Comparison of ENCODE assay signal across 13 cellular contexts in genomic region chr3:13932578-13933295, GRCh38. TPM values are rescaled to one million over a fixed set of nuclear protein-coding genes. Genes with fewer than 3 reads are reported as not detected.
DNase-seq lines count a peak whose midpoint lies in the region; ATAC-seq and TF ChIP-seq lines count a peak whose summit lies in the region.
"Had no signal": no experiment of that assay in that cellular context is flagged by ENCODE, and none has a peak within 500 bp of the region (broad histone marks: within the 10 kb centered on the region; RNA-seq: fewer than 3 reads in every experiment).

No MANE protein-coding gene starts in this region.

- H3K27me3 ChIP-seq in upper lobe of left lung: no peaks in the 10 kb centered on the region
- no peaks in the 10 kb centered on the region for H3K27me3 ChIP-seq in mesendoderm (ENCODE audit: insufficient read depth, low read length, poor library complexity)

- no peak for TF ChIP-seq POLR2A in upper lobe of left lung (IDR thresholded peaks at IDR 0.05)

- peaks cover 0 to 8% (median 1%) of the 10 kb centered on the region in 4 donors for H3K4me1 ChIP-seq in upper lobe of left lung
- H3K4me1 ChIP-seq in mesendoderm (ENCODE audit: control insufficient read depth, low read depth, low read length): no peaks in the 10 kb centered on the region

- H3K36me3 ChIP-seq in upper lobe of left lung (no peaks in the 10 kb centered on the region), mesendoderm (ENCODE audit: control insufficient read depth, insufficient read depth, low read length) (no peaks in the 10 kb centered on the region)

- peaks cover 8% of the 10 kb centered on the region for H3K36me3 Mint-ChIP-seq in activated naive CD4-positive, alpha-beta T cell treated with anti-CD3 and anti-CD28 coated beads, Interleukin-2, amount 50 U/mL, for 24 hours
- no peaks in the 10 kb centered on the region for H3K36me3 Mint-ChIP-seq in central memory CD8-positive, alpha-beta T cell (ENCODE audit: insufficient read depth)
- peaks cover 2 to 20% of the 10 kb centered on the region in 2 donors for H3K36me3 Mint-ChIP-seq in naive B cell

- no peak overlapping the region for H3K9ac ChIP-seq in mesendoderm (ENCODE audit: low read length)

- no peak for TF ChIP-seq CTCF in upper lobe of left lung (IDR thresholded peaks at IDR 0.05)

- H3K4me2 ChIP-seq in mesendoderm (ENCODE audit: low read length): no peak overlapping the region

- WGBS in upper lobe of left lung, 2 donors: 15 to 22% methylated on average over 25 to 54 of the region's 70 CpGs
- WGBS in mesendoderm (ENCODE audit: extremely low coverage, insufficient coverage, low lambda C conversion rate): no CpG with 5 or more reads among the region's 70 CpGs

- peak overlapping the region; percentile 18 for H3K27ac Mint-ChIP-seq in activated naive CD4-positive, alpha-beta T cell treated with anti-CD3 and anti-CD28 coated beads, Interleukin-2, amount 50 U/mL, for 24 hours
- H3K27ac Mint-ChIP-seq in central memory CD8-positive, alpha-beta T cell (ENCODE audit: low read depth): no peak overlapping the region
- H3K27ac Mint-ChIP-seq in naive B cell: no peak overlapping the region

- no peak overlapping the region for H2BK15ac ChIP-seq in mesendoderm (replicated peaks; ENCODE audit: low read depth)

- no peak overlapping the region for H2AK5ac ChIP-seq in mesendoderm (ENCODE audit: low read length)

- peak overlapping the region; percentile 86 for H3K4me3 Mint-ChIP-seq in activated naive CD4-positive, alpha-beta T cell treated with anti-CD3 and anti-CD28 coated beads, Interleukin-2, amount 50 U/mL, for 24 hours
- H3K4me3 Mint-ChIP-seq in central memory CD8-positive, alpha-beta T cell: peak overlapping the region; percentile 53
- H3K4me3 Mint-ChIP-seq in naive B cell: peak overlapping the region in 5 of 8 donors; percentile 28 to 75 (median 36)

- H3K79me1 ChIP-seq in mesendoderm (ENCODE audit: low read length): no peaks in the 10 kb centered on the region

- peaks cover 8% of the 10 kb centered on the region for H3K9me3 Mint-ChIP-seq in activated naive CD4-positive, alpha-beta T cell treated with anti-CD3 and anti-CD28 coated beads, Interleukin-2, amount 50 U/mL, for 24 hours
- peaks cover 7% of the 10 kb centered on the region for H3K9me3 Mint-ChIP-seq in central memory CD8-positive, alpha-beta T cell
- H3K9me3 Mint-ChIP-seq in naive B cell: peaks cover 9 to 31% (median 19%) of the 10 kb centered on the region in 7 donors

- no peak overlapping the region for H3K56ac ChIP-seq in mesendoderm (ENCODE audit: low read length)

- no peak for TF ChIP-seq EP300 in upper lobe of left lung (IDR thresholded peaks at IDR 0.05)

- H3K9me3 ChIP-seq in upper lobe of left lung: peaks cover 0 to 4% (median 0%) of the 10 kb centered on the region in 4 donors

- no peak overlapping the region for H4K8ac ChIP-seq in mesendoderm (ENCODE audit: low read depth, low read length)

- no peak overlapping the region for H3K4ac ChIP-seq in mesendoderm (ENCODE audit: low read depth, low read length)

- DNase-seq in activated naive CD4-positive, alpha-beta T cell treated with anti-CD3 and anti-CD28 coated beads, Interleukin-2, amount 50 U/mL, for 16 hours: no peak
- DNase-seq in central memory CD8-positive, alpha-beta T cell (ENCODE audit: low spot score in 2 of 2): no peak
- DNase-seq in naive B cell (no peak), upper lobe of left lung (peak in 1 of 2 donors; percentile 82), mesendoderm (no peak), hypothalamus (lab: John Stamatoyannopoulos, UW) (no peak)
- DNase-seq: C1 segment of cervical spinal cord; mesenchymal stem cell; NCI-H1436 treated with DMSO at 0.1 percent for 48 hours; RPMI8226; stimulated activated CD4-positive, alpha-beta T cell treated with anti-CD3 and anti-CD28 coated beads, Interleukin-4, amount 100 ng/mL, for 24 hours had no signal

- no peak overlapping the region for H2BK5ac ChIP-seq in mesendoderm (ENCODE audit: low read length)

- ATAC-seq in central memory CD8-positive, alpha-beta T cell (replicated peaks; ENCODE audit: extremely low read depth, poor library complexity, severe bottlenecking): no peak
- ATAC-seq in naive B cell (ENCODE audit: low read depth in 2 of 2): no peak
- peak in 1 of 2 donors; percentile 54 for ATAC-seq in upper lobe of left lung (ENCODE audit: low FRiP score in 2 of 2)
- ATAC-seq in HG03520 (IDR thresholded peaks at IDR 0.05; ENCODE audit: unreplicated experiment): no peak

- H4K5ac ChIP-seq in mesendoderm (ENCODE audit: low read length): no peak overlapping the region

- H3K4me1 Mint-ChIP-seq in activated naive CD4-positive, alpha-beta T cell treated with anti-CD3 and anti-CD28 coated beads, Interleukin-2, amount 50 U/mL, for 24 hours: peaks cover 4% of the 10 kb centered on the region
- H3K4me1 Mint-ChIP-seq in central memory CD8-positive, alpha-beta T cell: no peaks in the 10 kb centered on the region
- H3K4me1 Mint-ChIP-seq in naive B cell: peaks cover 0 to 6% (median 0%) of the 10 kb centered on the region in 3 donors

- no peak overlapping the region for H3K18ac ChIP-seq in mesendoderm (ENCODE audit: low read length)

- no peaks in the 10 kb centered on the region for H3K79me2 ChIP-seq in mesendoderm (ENCODE audit: control insufficient read depth, insufficient read depth, low read length)

- H3K23ac ChIP-seq in mesendoderm (ENCODE audit: low read length): no peak overlapping the region

- H3K4me3 ChIP-seq in upper lobe of left lung (peak overlapping the region in 3 of 4 donors; percentile 39 to 48 (median 40)), mesendoderm (ENCODE audit: low read length) (no peak overlapping the region)

- H3K27me3 Mint-ChIP-seq in activated naive CD4-positive, alpha-beta T cell treated with anti-CD3 and anti-CD28 coated beads, Interleukin-2, amount 50 U/mL, for 24 hours: peaks cover 18% of the 10 kb centered on the region
- peaks cover 66% of the 10 kb centered on the region for H3K27me3 Mint-ChIP-seq in central memory CD8-positive, alpha-beta T cell
- peaks cover 24 to 55% (median 49%) of the 10 kb centered on the region in 3 donors for H3K27me3 Mint-ChIP-seq in naive B cell

- H3K27ac ChIP-seq in upper lobe of left lung (peak overlapping the region in 2 of 4 donors; percentile 40 to 53), mesendoderm (ENCODE audit: low read depth, low read length) (no peak overlapping the region)

- H2BK120ac ChIP-seq in mesendoderm (ENCODE audit: low read depth, low read length): no peak overlapping the region

RNA-seq across cellular contexts. Expression of gene WNT7A, which starts 52.9 kb away (rescaled TPM):
- polyA plus RNA-seq in naive B cell (ENCODE audit: low read depth in 6 of 6): not detected
- total RNA-seq in upper lobe of left lung: 10 to 100 TPM in 1 of 6 donors, 1 to 10 TPM in 5; 1.0 to 12.2 (median 6.8) TPM
- polyA plus RNA-seq in mesendoderm (2013, experiment 1 of 2): 0.04 TPM
- 0.04 TPM for polyA plus RNA-seq in mesendoderm (2013, experiment 2 of 2)

Comparison
In these comparisons a context has a peak if more than half of its experiments do, and no peak if none do; other contexts are left out.
1. H3K4me3 Mint-ChIP-seq: peak in every context shown above with its lines; median percentile 86 in activated naive CD4-positive, alpha-beta T cell treated with anti-CD3 and anti-CD28 coated beads, Interleukin-2, amount 50 U/mL, for 24 hours; 53 in central memory CD8-positive, alpha-beta T cell; 36 in naive B cell.